10 cellular contexts compared by ENCODE assay signal in the genomic region with DNA sequence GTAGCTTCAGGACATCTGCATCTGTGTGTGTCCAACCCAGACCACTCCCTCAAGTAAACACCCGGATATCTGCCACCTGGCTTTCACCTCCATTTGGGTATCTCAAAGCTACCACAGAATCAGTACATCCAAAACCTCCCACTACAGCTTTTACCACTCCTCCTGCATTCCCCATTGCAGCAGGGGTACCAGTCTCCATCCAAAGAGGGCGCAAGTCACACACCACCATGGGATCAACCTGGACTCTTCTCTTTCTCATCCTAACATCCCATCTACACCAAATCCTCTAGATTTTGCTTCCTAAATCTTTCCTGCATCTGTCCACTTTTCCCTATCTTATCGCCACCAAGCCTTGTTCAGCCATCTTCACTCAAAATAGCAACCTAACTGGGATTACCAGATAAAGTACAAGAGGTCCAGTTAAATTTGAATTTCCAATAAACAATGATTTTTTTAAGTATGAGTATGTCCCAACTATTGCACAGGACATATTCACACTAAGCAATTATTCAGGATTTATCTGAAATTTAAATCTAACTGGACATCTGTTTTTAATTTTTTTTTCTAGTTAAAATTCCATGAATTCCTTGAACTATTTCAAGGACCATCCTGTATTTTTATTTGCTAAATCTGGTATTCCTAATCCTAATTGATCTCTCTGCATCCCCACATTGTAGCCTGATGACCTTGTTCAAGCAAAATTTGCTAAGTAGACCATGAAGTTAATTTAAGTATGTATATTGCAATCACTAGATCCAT.
DNase-seq lines count a peak whose midpoint lies in the region; ATAC-seq and TF ChIP-seq lines count a peak whose summit lies in the region.
"Had no signal": no experiment of that assay in that cellular context is flagged by ENCODE, and none has a peak within 500 bp of the region (broad histone marks: within the 10 kb centered on the region; RNA-seq: fewer than 3 reads in every experiment).

No MANE protein-coding gene starts in this region.

- no peak overlapping the region for H3K4me2 ChIP-seq in SK-N-SH

- no peak overlapping the region for H3K4me3 Mint-ChIP-seq in HFFc6

- H3K27ac ChIP-seq in SK-N-SH (ENCODE audit: low read depth in 2 of 2, low read length in 1 of 2), result no peak overlapping the region
- H3K27ac ChIP-seq: tibial artery had no signal

- WGBS in SK-N-SH (ENCODE audit: low lambda C conversion rate), result 52% methylated on average over 3 of the region's 3 CpGs

- peaks cover 38% of the 10 kb centered on the region for H3K27me3 Mint-ChIP-seq in HFFc6 (ENCODE audit: insufficient read depth)

- peaks cover 19% of the 10 kb centered on the region for H3K4me1 Mint-ChIP-seq in HFFc6 (ENCODE audit: low read depth)

- H4K20me1 ChIP-seq in SK-N-SH (ENCODE audit: insufficient read depth), result no peaks in the 10 kb centered on the region

- H3K9me2 ChIP-seq in SK-N-SH, result no peaks in the 10 kb centered on the region

- TF ChIP-seq CTCF in HFFc6 (IDR thresholded peaks at IDR 0.05) (peak; percentile 57), SK-N-SH (IDR thresholded peaks at IDR 0.05) (peak; percentile 27; the same call in 1 of the 2 replicates)

- ATAC-seq in left colon, result peak; percentile 90
- no peak for ATAC-seq in HG03045 (IDR thresholded peaks at IDR 0.05; ENCODE audit: unreplicated experiment)
- no peak for ATAC-seq in HG02938 (IDR thresholded peaks at IDR 0.05; ENCODE audit: unreplicated experiment)

- H2AFZ ChIP-seq in SK-N-SH (ENCODE audit: low read depth), result no peak overlapping the region

- peak; percentile 66 for TF ChIP-seq RAD21 in SK-N-SH (IDR thresholded peaks at IDR 0.05; ENCODE audit: low read length)

- no peaks in the 10 kb centered on the region for H3K27me3 ChIP-seq in SK-N-SH (ENCODE audit: insufficient read depth)

- no peaks in the 10 kb centered on the region for H3K36me3 ChIP-seq in SK-N-SH (replicated peaks in 1 of 2; ENCODE audit: control insufficient read depth in 1 of 2, insufficient read depth in 2 of 2, low read length in 1 of 2)
- H3K36me3 ChIP-seq: tibial artery had no signal

- POLR2A ChIA-PET in SK-N-SH (lab: Yijun Ruan, JAX), result no interaction called here

- H3F3A ChIP-seq in SK-N-SH (replicated peaks; ENCODE audit: insufficient read depth), result no peaks in the 10 kb centered on the region

- H3K36me3 Mint-ChIP-seq in HFFc6 (ENCODE audit: low read depth), result peaks cover 9% of the 10 kb centered on the region; the same call in 1 of the 2 replicates

- no peak overlapping the region for H3K9ac ChIP-seq in SK-N-SH

- H3K79me2 ChIP-seq in SK-N-SH (ENCODE audit: insufficient read depth), result no peaks in the 10 kb centered on the region

- intact Hi-C loops in left colon (cut with DNase I, micrococcal nuclease), result no loop called here

- peak; percentile 78 for DNase-seq in DMS 273 (lab: John Stamatoyannopoulos, UW; ENCODE audit: unreplicated experiment)
- DNase-seq in HFFc6, result peak; percentile 25
- peak; percentile 64 for DNase-seq in SK-N-SH
- peak; percentile 30 to 39 for DNase-seq in left colon
- no peak for DNase-seq in UCSD-AML1 (lab: John Stamatoyannopoulos, UW; ENCODE audit: unreplicated experiment)
- no peak for DNase-seq in AG20443 (ENCODE audit: low spot score)
- DNase-seq: effector CD8-positive, alpha-beta T cell had no signal

- no peak for TF ChIP-seq EP300 in SK-N-SH (IDR thresholded peaks at IDR 0.05; ENCODE audit: borderline replicate concordance in 1 of 2, low read depth in 1 of 2, low read length in 1 of 2)

- H3K9me3 Mint-ChIP-seq in HFFc6, result peaks cover 14% of the 10 kb centered on the region

- no peak overlapping the region for H3K27ac Mint-ChIP-seq in HFFc6

- no peaks in the 10 kb centered on the region for H3K4me1 ChIP-seq in SK-N-SH (ENCODE audit: control insufficient read depth in 1 of 2, insufficient read depth in 2 of 2, low read depth in 1 of 2, low read length in 1 of 2)
- H3K4me1 ChIP-seq: tibial artery had no signal

- H3K4me3 ChIP-seq in SK-N-SH (ENCODE audit: low read depth in 2 of 2, low read length in 1 of 2), result no peak overlapping the region
- H3K4me3 ChIP-seq: tibial artery had no signal

- no peaks in the 10 kb centered on the region for H3K9me3 ChIP-seq in SK-N-SH

- CTCF ChIA-PET in SK-N-SH (lab: Yijun Ruan, JAX), result interaction anchor here (0.5 to 1.3 kb wide), 7 partner anchors 9 to 204 kb away, joined by 3 to 8 read pairs (median 3); no protein-coding TSS in a partner anchor

TF ChIP-seq in SK-N-SH, 30 proteins besides CTCF, POLR2A, EP300 and RAD21:
- no peak for TF ChIP-seq TEAD4 (IDR thresholded peaks at IDR 0.05; ENCODE audit: borderline replicate concordance, insufficient read depth)
- TF ChIP-seq TCF12 (IDR thresholded peaks at IDR 0.05), result peak; percentile 46
TF ChIP-seq in SK-N-SH: peak in this region for 1.

Comparison
In these comparisons a context has a peak if more than half of its experiments do, and no peak if none do; other contexts are left out.
1. DNase-seq: peak in DMS 273 (single experiment), HFFc6 (single experiment), SK-N-SH (single experiment) and left colon (2 of 2); none in UCSD-AML1 (single experiment) and AG20443 (single experiment).